Comparison of ENCODE assay signal across 1 cellular context in the genomic region with DNA sequence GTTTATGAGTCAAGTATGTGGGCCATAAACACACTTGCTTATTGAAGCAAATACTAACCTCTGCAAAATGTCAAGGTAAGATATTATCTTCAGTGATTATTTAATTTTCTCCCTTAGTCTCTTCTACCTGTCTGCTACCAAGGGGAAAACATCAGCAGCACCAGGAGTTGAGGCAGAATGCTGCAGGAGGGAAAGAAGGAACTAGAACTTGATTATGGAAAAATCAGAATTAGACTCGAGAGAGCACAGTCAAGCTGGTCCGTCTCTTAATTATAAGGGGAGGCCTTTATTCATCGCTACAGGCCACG.
TF ChIP-seq lines count a peak whose summit lies in the region.

No MANE protein-coding gene starts in this region.

TF ChIP-seq in IMR-90, 13 proteins besides CTCF, POLR2A, EP300 and RAD21:
- TF ChIP-seq BHLHE40 (IDR thresholded peaks at IDR 0.05; ENCODE audit: low read depth, low read length) = no peak
- TF ChIP-seq MAFK (IDR thresholded peaks at IDR 0.05; ENCODE audit: low read depth, low read length) = no peak
- no peak for TF ChIP-seq CHD1 (IDR thresholded peaks at IDR 0.05; ENCODE audit: low read depth, low read length)
- no peak for TF ChIP-seq RCOR1 (IDR thresholded peaks at IDR 0.05; ENCODE audit: insufficient replicate concordance, low read length)
- no peak for TF ChIP-seq CEBPB (IDR thresholded peaks at IDR 0.05; ENCODE audit: low read depth, low read length)
- TF ChIP-seq FOS (IDR thresholded peaks at IDR 0.05; ENCODE audit: low read depth, low read length) = no peak
- no peak for TF ChIP-seq RFX5 (IDR thresholded peaks at IDR 0.05; ENCODE audit: low read depth, low read length)
- no peak for TF ChIP-seq MXI1 (IDR thresholded peaks at IDR 0.05; ENCODE audit: borderline replicate concordance, low read depth, low read length)
- TF ChIP-seq MAZ (IDR thresholded peaks at IDR 0.05; ENCODE audit: borderline replicate concordance, low read depth, low read length) = no peak
- TF ChIP-seq NFE2L2 (IDR thresholded peaks at IDR 0.05; ENCODE audit: low read depth, low read length) = no peak
- no peak for TF ChIP-seq SMC3 (IDR thresholded peaks at IDR 0.05; ENCODE audit: low read depth, low read length)
- TF ChIP-seq, protein P1, sequence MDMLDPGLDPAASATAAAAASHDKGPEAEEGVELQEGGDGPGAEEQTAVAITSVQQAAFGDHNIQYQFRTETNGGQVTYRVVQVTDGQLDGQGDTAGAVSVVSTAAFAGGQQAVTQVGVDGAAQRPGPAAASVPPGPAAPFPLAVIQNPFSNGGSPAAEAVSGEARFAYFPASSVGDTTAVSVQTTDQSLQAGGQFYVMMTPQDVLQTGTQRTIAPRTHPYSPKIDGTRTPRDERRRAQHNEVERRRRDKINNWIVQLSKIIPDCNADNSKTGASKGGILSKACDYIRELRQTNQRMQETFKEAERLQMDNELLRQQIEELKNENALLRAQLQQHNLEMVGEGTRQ (IDR thresholded peaks at IDR 0.05; ENCODE audit: low read depth, low read length) = no peak
- TF ChIP-seq, protein P2, sequence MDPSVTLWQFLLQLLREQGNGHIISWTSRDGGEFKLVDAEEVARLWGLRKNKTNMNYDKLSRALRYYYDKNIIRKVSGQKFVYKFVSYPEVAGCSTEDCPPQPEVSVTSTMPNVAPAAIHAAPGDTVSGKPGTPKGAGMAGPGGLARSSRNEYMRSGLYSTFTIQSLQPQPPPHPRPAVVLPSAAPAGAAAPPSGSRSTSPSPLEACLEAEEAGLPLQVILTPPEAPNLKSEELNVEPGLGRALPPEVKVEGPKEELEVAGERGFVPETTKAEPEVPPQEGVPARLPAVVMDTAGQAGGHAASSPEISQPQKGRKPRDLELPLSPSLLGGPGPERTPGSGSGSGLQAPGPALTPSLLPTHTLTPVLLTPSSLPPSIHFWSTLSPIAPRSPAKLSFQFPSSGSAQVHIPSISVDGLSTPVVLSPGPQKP (IDR thresholded peaks at IDR 0.05; ENCODE audit: borderline replicate concordance, low read depth, low read length) = no peak
